8 cellular contexts compared by ENCODE assay signal in genomic region chr5:41748631-41749030, GRCh38.
DNase-seq lines count a peak whose midpoint lies in the region; ATAC-seq and TF ChIP-seq lines count a peak whose summit lies in the region.

No MANE protein-coding gene starts in this region.

- H4K20me1 ChIP-seq in fibroblast of lung (ENCODE audit: control insufficient read depth, extremely low read depth, insufficient read depth, low read length) = no peaks in the 10 kb centered on the region

- intact Hi-C loops in ovary (cut with DNase I) = no loop called here

- no peak overlapping the region for H2AFZ ChIP-seq in fibroblast of lung (ENCODE audit: low read length)

- no peaks in the 10 kb centered on the region for H3K9me3 ChIP-seq in fibroblast of lung (ENCODE audit: control insufficient read depth, insufficient read depth, low read depth, low read length)
- H3K9me3 ChIP-seq in ovary = no peaks in the 10 kb centered on the region
- H3K9me3 ChIP-seq in Peyer's patch = no peaks in the 10 kb centered on the region

- H3K27ac ChIP-seq in fibroblast of lung (ENCODE audit: insufficient read depth, low read length) = no peak overlapping the region
- no peak overlapping the region for H3K27ac ChIP-seq in ovary
- H3K27ac ChIP-seq in Peyer's patch = no peak overlapping the region

- H3K4me2 ChIP-seq in fibroblast of lung (ENCODE audit: extremely low read depth, insufficient read depth, low read length) = no peak overlapping the region

- H3K27me3 ChIP-seq in fibroblast of lung (ENCODE audit: control insufficient read depth, insufficient read depth, low read length) = no peaks in the 10 kb centered on the region
- H3K27me3 ChIP-seq in ovary = no peaks in the 10 kb centered on the region
- no peaks in the 10 kb centered on the region for H3K27me3 ChIP-seq in Peyer's patch

- no peak overlapping the region for H3K4me3 ChIP-seq in fibroblast of lung (replicated peaks in 1 of 4; ENCODE audit: control extremely low read depth in 1 of 4, insufficient read depth in 1 of 4, low read depth in 3 of 4, low read length in 4 of 4)
- no peak overlapping the region for H3K4me3 ChIP-seq in ovary
- no peak overlapping the region for H3K4me3 ChIP-seq in Peyer's patch

- no peaks in the 10 kb centered on the region for H3K79me2 ChIP-seq in fibroblast of lung (ENCODE audit: control insufficient read depth, insufficient read depth, low read length)

- H3K36me3 ChIP-seq in fibroblast of lung (ENCODE audit: control insufficient read depth, insufficient read depth, low read length) (no peaks in the 10 kb centered on the region), ovary (no peaks in the 10 kb centered on the region), Peyer's patch (no peaks in the 10 kb centered on the region)

- WGBS in ovary, 3 donors = 91 to 98% (median 93%) methylated on average over 2 of the region's 2 CpGs

- TF ChIP-seq POLR2A in ovary (IDR thresholded peaks at IDR 0.05) (no peak), Peyer's patch (IDR thresholded peaks at IDR 0.05) (no peak)

- ATAC-seq in GM18520 (IDR thresholded peaks at IDR 0.05; ENCODE audit: unreplicated experiment) = peak; percentile 99
- ATAC-seq in GM21381 (IDR thresholded peaks at IDR 0.05; ENCODE audit: unreplicated experiment) = peak; percentile 96
- ATAC-seq in HG03342 (IDR thresholded peaks at IDR 0.05; ENCODE audit: unreplicated experiment) = peak; percentile 99

- TF ChIP-seq EP300 in ovary (IDR thresholded peaks at IDR 0.05) = no peak

- DNase-seq in fibroblast of lung (ENCODE audit: low read depth in 2 of 2) = peak; percentile 53 to 79
- DNase-seq in ovary = no peak
- DNase-seq in Peyer's patch = no peak
- DNase-seq in cortex of kidney (lab: John Stamatoyannopoulos, UW) = no peak
- no peak for DNase-seq in EL

- TF ChIP-seq CTCF in fibroblast of lung (conservative IDR thresholded peaks at IDR 0.05 in 1 of 2, IDR thresholded peaks at IDR 0.05 in 1 of 2; ENCODE audit: low read depth in 1 of 2, low read length in 2 of 2) = no peak
- TF ChIP-seq CTCF in ovary (IDR thresholded peaks at IDR 0.05) = no peak
- no peak for TF ChIP-seq CTCF in Peyer's patch (IDR thresholded peaks at IDR 0.05)

- no peaks in the 10 kb centered on the region for H3K4me1 ChIP-seq in fibroblast of lung (ENCODE audit: control insufficient read depth, extremely low read depth, insufficient read depth, low read length)
- no peaks in the 10 kb centered on the region for H3K4me1 ChIP-seq in ovary (ENCODE audit: insufficient read depth)
- no peaks in the 10 kb centered on the region for H3K4me1 ChIP-seq in Peyer's patch

- H3K9ac ChIP-seq in fibroblast of lung (ENCODE audit: insufficient read depth, low read length) = no peak overlapping the region

Comparison
In these comparisons a context has a peak if more than half of its experiments do, and no peak if none do; other contexts are left out.
1. DNase-seq: peak in fibroblast of lung (2 of 2); none in ovary (0 of 5), Peyer's patch (0 of 3), cortex of kidney (single experiment) and EL (single experiment).
2. Peak in every context shown above with its lines, with median percentiles within 50 percentile points of each other: ATAC-seq.